13 cellular contexts compared by ENCODE assay signal in the genomic region with DNA sequence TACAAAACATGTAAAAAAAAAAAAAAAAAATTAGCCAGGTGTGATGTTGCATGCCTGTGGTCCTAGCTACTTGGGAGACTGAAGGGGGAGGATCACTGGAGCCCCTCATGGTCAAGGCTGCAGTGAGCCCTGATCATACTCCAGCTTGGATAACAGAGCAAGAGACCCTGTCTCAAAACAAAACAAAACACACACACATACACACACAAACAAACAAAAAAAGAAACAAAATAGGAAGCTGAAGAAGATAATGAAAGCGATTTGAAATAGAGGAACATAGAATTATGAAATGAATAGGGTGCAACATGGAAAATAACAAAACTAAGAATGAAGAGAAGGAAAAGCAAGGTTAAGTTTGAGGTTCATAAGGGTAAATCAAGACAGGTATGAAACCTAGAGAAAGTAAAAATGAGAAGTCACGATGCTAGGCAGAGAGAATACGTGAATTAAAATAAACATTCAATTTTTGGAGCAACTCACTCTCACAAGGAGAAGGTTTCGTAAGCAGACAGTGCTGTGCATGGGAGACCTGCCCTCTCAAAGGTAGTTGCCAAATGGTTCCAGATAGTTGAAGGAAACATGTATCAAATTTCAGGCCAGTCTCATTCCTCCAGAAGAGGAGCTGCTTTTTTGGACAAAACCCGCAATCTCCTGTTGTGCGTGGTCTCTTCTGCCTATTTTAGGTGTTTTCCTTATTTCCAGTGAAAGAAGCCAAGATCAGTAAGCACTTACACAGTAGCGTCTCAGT. TPM values are rescaled to one million over a fixed set of nuclear protein-coding genes. Genes with fewer than 3 reads are reported as not detected.
DNase-seq lines count a peak whose midpoint lies in the region; ATAC-seq and TF ChIP-seq lines count a peak whose summit lies in the region.
"Had no signal": no experiment of that assay in that cellular context is flagged by ENCODE, and none has a peak within 500 bp of the region (broad histone marks: within the 10 kb centered on the region; RNA-seq: fewer than 3 reads in every experiment).

No MANE protein-coding gene starts in this region.

- H2AFZ ChIP-seq in PC-3 (ENCODE audit: low read length): no peak overlapping the region

- ATAC-seq in PC-3: no peak
- ATAC-seq in GM21515 (IDR thresholded peaks at IDR 0.05; ENCODE audit: unreplicated experiment): no peak

- TF ChIP-seq EP300 in transverse colon (IDR thresholded peaks at IDR 0.05; ENCODE audit: low read depth): no peak

- DNase-seq in cardiac muscle cell (ENCODE audit: low read depth in 1 of 2, low spot score in 1 of 2) (peak; percentile 7 to 18), left ventricle myocardium inferior (no peak), PC-3 (peak; percentile 60), fibroblast of gingiva (ENCODE audit: low read depth) (peak; percentile 34), transverse colon (no peak), UCSD-AML1 (lab: John Stamatoyannopoulos, UW; ENCODE audit: unreplicated experiment) (no peak), SHP77 (lab: John Stamatoyannopoulos, UW) (no peak)
- DNase-seq: activated CD4-positive, alpha-beta T cell treated with anti-CD3 and anti-CD28 coated beads, Interleukin-2, amount 50 U/mL, for 1 hour; activated naive CD8-positive, alpha-beta T cell treated with anti-CD3 and anti-CD28 coated beads for 36 hours; CD4-positive, CD25-positive, alpha-beta regulatory T cell; effector CD8-positive, alpha-beta T cell; NCI-H1436 had no signal

- 46 to 68% methylated on average over 5 to 7 of the region's 7 CpGs for whole genome bisulfite sequencing in transverse colon (ENCODE audit: low coverage in 1 of 2), 2 donors

- peak overlapping the region; percentile 91 for H3K4me2 ChIP-seq in PC-3 (ENCODE audit: low read length)

- in situ Hi-C loops in transverse colon (cut with MboI; ENCODE audit: low pct_ligation_motif_present in 1 of 4, low pct_unique_long_range_greater_than_20kb in 1 of 4, low sequenced_read_pairs in 3 of 4): no loop called here

- intact Hi-C loops in left ventricle myocardium inferior (cut with micrococcal nuclease): no loop called here
- intact Hi-C loops in PC-3 (cut with micrococcal nuclease): loop anchor here (10.0 kb wide), 1 partner anchor 420 kb away; no protein-coding TSS in a partner anchor
- intact Hi-C loops in transverse colon (cut with DNase I; ENCODE audit: low total_unique reads): no loop called here

- POLR2A ChIA-PET in PC-3 (lab: Charles Lee; ENCODE audit: unreplicated experiment): no interaction called here

- peaks cover 15% of the 10 kb centered on the region for H3F3A ChIP-seq in PC-3 (ENCODE audit: low read length, unreplicated experiment)

- H3K27me3 ChIP-seq in cardiac muscle cell: no peaks in the 10 kb centered on the region
- no peaks in the 10 kb centered on the region for H3K27me3 ChIP-seq in left ventricle myocardium inferior (ENCODE audit: low read depth)
- H3K27me3 ChIP-seq in PC-3 (ENCODE audit: low read length): no peaks in the 10 kb centered on the region
- H3K27me3 ChIP-seq in transverse colon: no peaks in the 10 kb centered on the region

- TF ChIP-seq POLR2A in transverse colon (IDR thresholded peaks at IDR 0.05): no peak

- H3K4me3 ChIP-seq in cardiac muscle cell (no peak overlapping the region), left ventricle myocardium inferior (no peak overlapping the region), PC-3 (ENCODE audit: low read length) (peak overlapping the region; percentile 89), transverse colon (no peak overlapping the region)

- H3K9me3 ChIP-seq in cardiac muscle cell (ENCODE audit: low read depth) (no peaks in the 10 kb centered on the region), left ventricle myocardium inferior (replicated peaks) (no peaks in the 10 kb centered on the region), PC-3 (ENCODE audit: low read length) (no peaks in the 10 kb centered on the region), transverse colon (no peaks in the 10 kb centered on the region)

- H3K36me3 ChIP-seq in cardiac muscle cell (peaks cover 19% of the 10 kb centered on the region), left ventricle myocardium inferior (peaks cover 34% of the 10 kb centered on the region), PC-3 (ENCODE audit: low read depth, low read length) (peaks cover 32% of the 10 kb centered on the region), transverse colon (peaks cover 0 to 31% (median 11%) of the 10 kb centered on the region in 4 donors)

- no peaks in the 10 kb centered on the region for H3K9me2 ChIP-seq in PC-3 (replicated peaks; ENCODE audit: low read length)

- peak overlapping the region; percentile 2 for H3K9ac ChIP-seq in PC-3 (ENCODE audit: low read length)

- CTCF ChIA-PET in PC-3 (lab: Charles Lee): interaction anchor here (1.2 kb wide), 1 partner anchor 43 kb away, joined by 5 read pairs; no protein-coding TSS in a partner anchor

- TF ChIP-seq CTCF in cardiac muscle cell (IDR thresholded peaks at IDR 0.05; ENCODE audit: low read depth, low read length): no peak
- TF ChIP-seq CTCF in left ventricle myocardium inferior (IDR thresholded peaks at IDR 0.05; ENCODE audit: borderline replicate concordance): no peak
- TF ChIP-seq CTCF in PC-3 (conservative IDR thresholded peaks at IDR 0.05; ENCODE audit: low read depth, low read length): no peak
- no peak for TF ChIP-seq CTCF in transverse colon (IDR thresholded peaks at IDR 0.05)

- no peak overlapping the region for H3K27ac ChIP-seq in cardiac muscle cell
- H3K27ac ChIP-seq in left ventricle myocardium inferior (replicated peaks): no peak overlapping the region
- H3K27ac ChIP-seq in PC-3 (ENCODE audit: low read length): peak overlapping the region; percentile 76
- peak overlapping the region; percentile 39 to 56 (median 49) for H3K27ac ChIP-seq in transverse colon

- peaks cover 68% of the 10 kb centered on the region for H4K20me1 ChIP-seq in PC-3 (ENCODE audit: low read length)

- BruUV-seq in PC-3 (replicated peaks; lab: Mats Ljungman, UMichigan): no TSS peak

- H3K4me1 ChIP-seq in cardiac muscle cell (ENCODE audit: low read depth) (peaks cover 26% of the 10 kb centered on the region), left ventricle myocardium inferior (peaks cover 76% of the 10 kb centered on the region), PC-3 (ENCODE audit: insufficient read depth, low read length) (peaks cover 52% of the 10 kb centered on the region), transverse colon (peaks cover 29 to 57% (median 45%) of the 10 kb centered on the region in 4 donors)

- peaks cover 84% of the 10 kb centered on the region for H3K79me2 ChIP-seq in PC-3 (ENCODE audit: low read length)

RNA-seq across cellular contexts. Expression of gene CD46, which starts 3.3 kb away (rescaled TPM):
- 45.6 and 91.7 TPM in 2 replicates for total RNA-seq in cardiac muscle cell
- polyA plus RNA-seq in cardiac muscle cell: 103 and 123 TPM in 2 replicates
- 105 TPM for total RNA-seq in left ventricle myocardium inferior
- total RNA-seq in PC-3 (2014; rRNA removed): 116 and 119 TPM in 2 replicates
- 100 to 1,000 TPM in 3 of 4 donors, 10 to 100 TPM in 1; 65.5 to 209 (median 180) TPM for total RNA-seq in transverse colon

Comparison
In these comparisons a context has a peak if more than half of its experiments do, and no peak if none do; other contexts are left out.
1. DNase-seq: peak in cardiac muscle cell (2 of 2), PC-3 (single experiment) and fibroblast of gingiva (single experiment); none in left ventricle myocardium inferior (single experiment), transverse colon (single experiment), UCSD-AML1 (single experiment) and SHP77 (0 of 2).
2. H3K27ac ChIP-seq: peak in PC-3 (single experiment) and transverse colon (4 of 4); none in cardiac muscle cell (single experiment) and left ventricle myocardium inferior (single experiment).